Comparison of ENCODE assay signal across 11 cellular contexts in genomic region chr2:54667726-54668650, GRCh38. TPM values are rescaled to one million over a fixed set of nuclear protein-coding genes. Genes with fewer than 3 reads are reported as not detected.
DNase-seq lines count a peak whose midpoint lies in the region; ATAC-seq and TF ChIP-seq lines count a peak whose summit lies in the region.
"Had no signal": no experiment of that assay in that cellular context is flagged by ENCODE, and none has a peak within 500 bp of the region (broad histone marks: within the 10 kb centered on the region; RNA-seq: fewer than 3 reads in every experiment).

No MANE protein-coding gene starts in this region.

- peaks cover 4 to 79% (median 63%) of the 10 kb centered on the region in 9 donors for H3K4me1 ChIP-seq in heart right ventricle
- peaks cover 72 to 91% (median 88%) of the 10 kb centered on the region in 4 donors for H3K4me1 ChIP-seq in esophagus muscularis mucosa
- peaks cover 21% of the 10 kb centered on the region for H3K4me1 ChIP-seq in ovary (ENCODE audit: insufficient read depth)
- H3K4me1 ChIP-seq in uterus: peaks cover 15 to 28% of the 10 kb centered on the region in 2 donors

- H3K9me3 ChIP-seq in heart right ventricle (no peaks in the 10 kb centered on the region), esophagus muscularis mucosa (no peaks in the 10 kb centered on the region), ovary (no peaks in the 10 kb centered on the region), uterus (no peaks in the 10 kb centered on the region)

- WGBS in heart right ventricle, 2 donors: 84 to 88% methylated on average over 17 of the region's 17 CpGs
- WGBS in esophagus muscularis mucosa: 95% methylated on average over 17 of the region's 17 CpGs
- WGBS in ovary, 3 donors: 95 to 96% (median 95%) methylated on average over 17 of the region's 17 CpGs

- H3K36me3 ChIP-seq in heart right ventricle: peaks cover 0 to 95% (median 52%) of the 10 kb centered on the region in 9 donors
- peaks cover 10 to 80% (median 54%) of the 10 kb centered on the region in 4 donors for H3K36me3 ChIP-seq in esophagus muscularis mucosa
- H3K36me3 ChIP-seq in ovary: no peaks in the 10 kb centered on the region
- H3K36me3 ChIP-seq in uterus: no peaks in the 10 kb centered on the region
- peaks cover 34% of the 10 kb centered on the region for H3K36me3 ChIP-seq in H7 (replicated peaks; ENCODE audit: control insufficient read depth, insufficient read depth, low read length)

- intact Hi-C loops in heart right ventricle (cut with DNase I) (loop anchor here in 5 of 10 donors (5.0 kb wide), 1 partner anchor 34 kb away; no protein-coding TSS in a partner anchor), Right ventricle myocardium inferior (cut with DNase I) (loop anchor here (5.0 kb wide), 1 partner anchor 34 kb away; no protein-coding TSS in a partner anchor), esophagus muscularis mucosa (cut with DNase I) (no loop called here), ovary (cut with DNase I) (no loop called here), uterus (cut with DNase I; ENCODE audit: low total_unique reads) (no loop called here)

- H3K4me3 ChIP-seq in heart right ventricle: no peak overlapping the region
- no peak overlapping the region for H3K4me3 ChIP-seq in esophagus muscularis mucosa
- no peak overlapping the region for H3K4me3 ChIP-seq in ovary
- no peak overlapping the region for H3K4me3 ChIP-seq in uterus
- no peak overlapping the region for H3K4me3 ChIP-seq in H7 (ENCODE audit: insufficient read depth, low read depth, low read length)
- H3K4me3 ChIP-seq: GM23248 had no signal

- H3K27me3 ChIP-seq in heart right ventricle (no peaks in the 10 kb centered on the region), esophagus muscularis mucosa (no peaks in the 10 kb centered on the region), ovary (no peaks in the 10 kb centered on the region), uterus (no peaks in the 10 kb centered on the region), H7 (ENCODE audit: control insufficient read depth, insufficient read depth, low read length) (no peaks in the 10 kb centered on the region)

- TF ChIP-seq EP300 in esophagus muscularis mucosa (IDR thresholded peaks at IDR 0.05) (no peak), ovary (IDR thresholded peaks at IDR 0.05) (no peak)

- TF ChIP-seq POLR2A in esophagus muscularis mucosa (IDR thresholded peaks at IDR 0.05; ENCODE audit: low read depth) (no peak), ovary (IDR thresholded peaks at IDR 0.05) (no peak), uterus (IDR thresholded peaks at IDR 0.05) (no peak)

- ATAC-seq in heart right ventricle (no peak), Right ventricle myocardium inferior (no peak), HG03571 (IDR thresholded peaks at IDR 0.05; ENCODE audit: unreplicated experiment) (no peak), HG02798 (IDR thresholded peaks at IDR 0.05; ENCODE audit: poor library complexity, unreplicated experiment) (no peak)

- DNase-seq in heart right ventricle: no peak
- DNase-seq in Right ventricle myocardium inferior (ENCODE audit: missing footprints): no peak
- DNase-seq in esophagus muscularis mucosa (ENCODE audit: extremely low spot score): no peak
- DNase-seq in ovary: no peak
- no peak for DNase-seq in uterus
- no peak for DNase-seq in H7
- DNase-seq: central memory CD4-positive, alpha-beta T cell; small intestine had no signal

- no peak for TF ChIP-seq CTCF in heart right ventricle (IDR thresholded peaks at IDR 0.05)
- no peak for TF ChIP-seq CTCF in esophagus muscularis mucosa (IDR thresholded peaks at IDR 0.05)
- TF ChIP-seq CTCF in ovary (IDR thresholded peaks at IDR 0.05): no peak
- no peak for TF ChIP-seq CTCF in uterus (IDR thresholded peaks at IDR 0.05)

- H3K27ac ChIP-seq in heart right ventricle (peak overlapping the region; percentile 53 to 94 (median 76)), esophagus muscularis mucosa (replicated peaks in 1 of 4) (peak overlapping the region; percentile 82 to 87 (median 84)), ovary (peak overlapping the region; percentile 8 to 77), uterus (peak overlapping the region; percentile 84 to 95)

RNA-seq across cellular contexts. Expression of gene EML6, which starts 55.5 kb away (rescaled TPM):
- 1 to 10 TPM in 2 of 10 donors, under 1 TPM in 8; 0.12 to 1.5 (median 0.32) TPM for total RNA-seq in heart right ventricle
- under 1 TPM; 0.07 to 0.22 TPM for polyA plus RNA-seq in heart right ventricle
- total RNA-seq in Right ventricle myocardium inferior: 0.16 TPM
- total RNA-seq in esophagus muscularis mucosa: 1 to 10 TPM in 1 of 4 donors, under 1 TPM in 3; 0.75 to 4.6 (median 0.89) TPM
- total RNA-seq in ovary: 1 to 10 TPM in 3 of 7 donors, under 1 TPM in 4; 0.22 to 3.7 (median 0.57) TPM
- under 1 TPM; 0.29 to 0.40 TPM for polyA plus RNA-seq in ovary
- total RNA-seq in uterus: 1 to 10 TPM in 3 of 4 donors, under 1 TPM in 1; 0.26 to 2.4 (median 1.5) TPM
- total RNA-seq in H7 (2014; rRNA removed; shearing (Covaris generic)): 0.52 and 1.0 TPM in 2 replicates
